9 cellular contexts compared by ENCODE assay signal in genomic region chr9:129597355-129598088, GRCh38. TPM values are rescaled to one million over a fixed set of nuclear protein-coding genes. Genes with fewer than 3 reads are reported as not detected.
DNase-seq lines count a peak whose midpoint lies in the region; ATAC-seq and TF ChIP-seq lines count a peak whose summit lies in the region.
"Had no signal": no experiment of that assay in that cellular context is flagged by ENCODE, and none has a peak within 500 bp of the region (broad histone marks: within the 10 kb centered on the region; RNA-seq: fewer than 3 reads in every experiment).

No MANE protein-coding gene starts in this region.

- H3K36me3 ChIP-seq in mucosa of descending colon (ENCODE audit: low read depth) (no peaks in the 10 kb centered on the region), uterus (no peaks in the 10 kb centered on the region), HAP-1 (replicated peaks) (no peaks in the 10 kb centered on the region)

- H3K27ac ChIP-seq in RWPE1 (peak overlapping the region; percentile 41), uterus (peak overlapping the region; percentile 90 to 93)

- intact Hi-C loops in mucosa of descending colon (cut with DNase I, micrococcal nuclease) (no loop called here), uterus (cut with DNase I; ENCODE audit: low total_unique reads) (no loop called here)

- POLR2A ChIA-PET in RWPE1 (lab: Yijun Ruan, JAX; ENCODE audit: low non-redundant PET): interaction anchor here (0.6 kb wide), 1 partner anchor 10 kb away, joined by 4 read pairs; no protein-coding TSS in a partner anchor

- peaks cover 7% of the 10 kb centered on the region for H3K36me3 Mint-ChIP-seq in effector memory CD8-positive, alpha-beta T cell (ENCODE audit: insufficient read depth)

- TF ChIP-seq POLR2A in uterus (IDR thresholded peaks at IDR 0.05): peak in 1 of 2 donors; percentile 14

- no peak for TF ChIP-seq CTCF in RWPE1 (conservative IDR thresholded peaks at IDR 0.05; ENCODE audit: low read depth)
- TF ChIP-seq CTCF in mucosa of descending colon (IDR thresholded peaks at IDR 0.05): no peak
- TF ChIP-seq CTCF in uterus (IDR thresholded peaks at IDR 0.05): no peak

- in situ Hi-C loops in HAP-1 (cut with MboI; ENCODE audit: low sequenced_read_pairs): no loop called here

- H3K9me3 Mint-ChIP-seq in effector memory CD8-positive, alpha-beta T cell: no peaks in the 10 kb centered on the region

- no peak overlapping the region for H3K4me3 ChIP-seq in mucosa of descending colon
- H3K4me3 ChIP-seq in uterus: peak overlapping the region; percentile 33 to 41
- H3K4me3 ChIP-seq in HAP-1: no peak overlapping the region

- DNase-seq in EH (ENCODE audit: low read depth) (peak; percentile 71), RWPE1 (ENCODE audit: low spot score) (peak; percentile 56), mucosa of descending colon (peak; percentile 64 to 85 (median 77)), uterus (peak; percentile 73 to 80), NCI-H2196 (lab: John Stamatoyannopoulos, UW; ENCODE audit: unreplicated experiment) (no peak), HAP-1 (ENCODE audit: low spot score in 2 of 2) (no peak)
- peak in 1 of 3 experiments; percentile 27 for DNase-seq in effector memory CD8-positive, alpha-beta T cell

- H3K27me3 Mint-ChIP-seq in effector memory CD8-positive, alpha-beta T cell: peaks cover 8 to 9% of the 10 kb centered on the region in 2 donors

- peak overlapping the region; percentile 15 to 60 for H3K4me3 Mint-ChIP-seq in effector memory CD8-positive, alpha-beta T cell

- peak overlapping the region; percentile 54 to 59 for H3K27ac Mint-ChIP-seq in effector memory CD8-positive, alpha-beta T cell

- CTCF ChIA-PET in RWPE1 (lab: Yijun Ruan, JAX): interaction anchor here (2.1 to 2.3 kb wide), 2 partner anchors 423 to 459 kb away, joined by 6 to 10 read pairs; no protein-coding TSS in a partner anchor

- H3K9me3 ChIP-seq in mucosa of descending colon (no peaks in the 10 kb centered on the region), uterus (no peaks in the 10 kb centered on the region), HAP-1 (no peaks in the 10 kb centered on the region)

- ATAC-seq in effector memory CD8-positive, alpha-beta T cell (replicated peaks): peak; percentile 83
- ATAC-seq in mucosa of descending colon: peak; percentile 76
- ATAC-seq in HG03432 (IDR thresholded peaks at IDR 0.05; ENCODE audit: unreplicated experiment): no peak

- H3K27me3 ChIP-seq in uterus (no peaks in the 10 kb centered on the region), HAP-1 (ENCODE audit: low read depth) (no peaks in the 10 kb centered on the region)

- peaks cover 16 to 17% of the 10 kb centered on the region in 2 donors for H3K4me1 Mint-ChIP-seq in effector memory CD8-positive, alpha-beta T cell (ENCODE audit: low read depth in 2 of 2)

- peaks cover 8% of the 10 kb centered on the region for H3K4me1 ChIP-seq in mucosa of descending colon (ENCODE audit: low read depth)
- H3K4me1 ChIP-seq in uterus: peaks cover 0 to 8% of the 10 kb centered on the region in 2 donors
- H3K4me1 ChIP-seq in HAP-1: no peaks in the 10 kb centered on the region

RNA-seq across cellular contexts. Expression of gene C9orf50, which starts 23.4 kb away (rescaled TPM):
- total RNA-seq in mucosa of descending colon: not detected
- total RNA-seq in uterus: under 1 TPM in 1 of 4 donors, not detected in 3; 0.35 TPM
- total RNA-seq: myocyte had no signal

RNA-seq across cellular contexts. Expression of gene NTMT1, which starts 28.4 kb away (rescaled TPM):
- total RNA-seq in mucosa of descending colon (10 to 100 TPM; 22.0 to 32.0 (median 26.2) TPM), uterus (10 to 100 TPM in 3 of 4 donors, 1 to 10 TPM in 1; 1.8 to 30.8 (median 21.6) TPM)

RNA-seq across cellular contexts. Expression of gene ASB6, which starts 44.4 kb away (rescaled TPM):
- 10 to 100 TPM; 16.1 to 21.3 (median 17.5) TPM for total RNA-seq in mucosa of descending colon
- 10 to 100 TPM in 2 of 4 donors, 1 to 10 TPM in 2; 1.3 to 20.3 (median 8.5) TPM for total RNA-seq in uterus

Comparison
In these comparisons a context has a peak if more than half of its experiments do, and no peak if none do; other contexts are left out.
1. DNase-seq: peak in EH (single experiment), RWPE1 (single experiment), mucosa of descending colon (3 of 3) and uterus (2 of 2); none in NCI-H2196 (single experiment) and HAP-1 (0 of 2).
2. H3K4me3 ChIP-seq: peak in uterus (2 of 2); none in mucosa of descending colon (single experiment) and HAP-1 (single experiment).